In genomic region chr20:25859649-25860530, GRCh38 we compare ENCODE assay signal across 8 cellular contexts.
DNase-seq lines count a peak whose midpoint lies in the region; ATAC-seq, FAIRE-seq and TF ChIP-seq lines count a peak whose summit lies in the region.

No MANE protein-coding gene starts in this region.

- peak; percentile 70 for DNase-seq in NCI-H1092 treated with DMSO at 0.1 percent for 48 hours (lab: John Stamatoyannopoulos, UW)
- DNase-seq in WTC11 (ENCODE audit: low spot score): peak; percentile 72
- DNase-seq in mammary epithelial cell: peak; percentile 35
- peak; percentile 26 for DNase-seq in kidney glomerular epithelial cell (lab: John Stamatoyannopoulos, UW)
- peak; percentile 84 for DNase-seq in stimulated activated CD4-positive, alpha-beta T cell treated with anti-CD3 and anti-CD28 coated beads, Interleukin-1b, Interleukin-23, amount 100 ng/mL, for 48 hours
- no peak for DNase-seq in HTR-8/SVneo (ENCODE audit: insufficient read length, low spot score)

- POLR2A ChIA-PET in WTC11 (lab: Charles Lee): no interaction called here

- H3K27me3 ChIP-seq in mammary epithelial cell (ENCODE audit: insufficient read depth, low read length): peaks cover 4% of the 10 kb centered on the region

- peaks cover 8% of the 10 kb centered on the region for H3K9me3 ChIP-seq in mammary epithelial cell (replicated peaks; ENCODE audit: insufficient read depth, low read length)

- 38% methylated on average over 38 of the region's 51 CpGs for WGBS in mammary epithelial cell (ENCODE audit: low coverage, missing lambda C conversion rate)

- CTCF ChIA-PET in WTC11 (lab: Charles Lee): no interaction called here
- CTCF ChIA-PET in mammary epithelial cell (lab: Charles Lee; ENCODE audit: low non-redundant PET): no interaction called here

- H3K4me3 ChIP-seq in mammary epithelial cell (replicated peaks in 1 of 3; ENCODE audit: insufficient read depth in 1 of 3, low read depth in 2 of 3, low read length in 3 of 3): no peak overlapping the region

- H2AFZ ChIP-seq in mammary epithelial cell (ENCODE audit: low read depth, low read length): no peak overlapping the region

- no peaks in the 10 kb centered on the region for H3K9me3 Mint-ChIP-seq in WTC11

- no peaks in the 10 kb centered on the region for H3K79me2 ChIP-seq in mammary epithelial cell (ENCODE audit: insufficient read depth, low read length)

- no peaks in the 10 kb centered on the region for H3K36me3 Mint-ChIP-seq in WTC11

- H3K27ac Mint-ChIP-seq in WTC11: no peak overlapping the region

- ATAC-seq in GM18502 (IDR thresholded peaks at IDR 0.05; ENCODE audit: poor library complexity, unreplicated experiment) (peak; percentile 62), WTC11 (no peak), GM21529 (IDR thresholded peaks at IDR 0.05; ENCODE audit: unreplicated experiment) (no peak)

- H3K4me3 Mint-ChIP-seq in WTC11: peak overlapping the region; percentile 77

- H4K20me1 ChIP-seq in mammary epithelial cell (ENCODE audit: insufficient read depth, low read length): no peaks in the 10 kb centered on the region

- FAIRE-seq in HTR-8/SVneo (lab: Jason Lieb, UNC): no peak

- no peaks in the 10 kb centered on the region for H3K36me3 ChIP-seq in mammary epithelial cell (ENCODE audit: insufficient read depth, low read length)

- H3K4me1 ChIP-seq in mammary epithelial cell (ENCODE audit: insufficient read depth, low read length): peaks cover 18% of the 10 kb centered on the region

- intact Hi-C loops in mammary epithelial cell (cut with micrococcal nuclease): no loop called here

- H3K4me2 ChIP-seq in mammary epithelial cell (ENCODE audit: insufficient read depth, low read depth, low read length): peak overlapping the region; percentile 15

- no peak overlapping the region for H3K27ac ChIP-seq in mammary epithelial cell (ENCODE audit: insufficient read depth, low read depth, low read length)

- peaks cover 26% of the 10 kb centered on the region for H3K4me1 Mint-ChIP-seq in WTC11

- in situ Hi-C loops in mammary epithelial cell (cut with MboI; ENCODE audit: low sequenced_read_pairs in 2 of 2): loop anchor here (25.0 kb wide), 5 partner anchors 173 to 873 kb away; partner anchors contain the start of genes APMAP (in 1 of the 2), GINS1 (in 1 of the 2) and ZNF337 (in 1 of the 2)

- no peak for TF ChIP-seq CTCF in WTC11 (IDR thresholded peaks at IDR 0.05)
- no peak for TF ChIP-seq CTCF in mammary epithelial cell (conservative IDR thresholded peaks at IDR 0.05 in 1 of 2, IDR thresholded peaks at IDR 0.05 in 1 of 2; ENCODE audit: extremely low read depth in 1 of 2, insufficient read depth in 1 of 2, low read depth in 1 of 2, low read length in 2 of 2)

- H3K27me3 Mint-ChIP-seq in WTC11 (ENCODE audit: low read depth): peaks cover 79% of the 10 kb centered on the region

- dilution Hi-C loops in mammary epithelial cell (cut with HindIII; ENCODE audit: low sequenced_read_pairs): no loop called here

- BruUV-seq in mammary epithelial cell (replicated peaks; lab: Mats Ljungman, UMichigan): no TSS peak

- no peak overlapping the region for H3K9ac ChIP-seq in mammary epithelial cell (ENCODE audit: insufficient read depth, low read length)

TF ChIP-seq in WTC11, 78 proteins besides CTCF, POLR2A, EP300 and RAD21:
- TF ChIP-seq ZBTB21 (CRISPR knock-in tag; IDR thresholded peaks at IDR 0.05; ENCODE audit: borderline replicate concordance): no peak
- no peak for TF ChIP-seq TP53 (CRISPR knock-in tag; IDR thresholded peaks at IDR 0.05)
- TF ChIP-seq, protein P1, sequence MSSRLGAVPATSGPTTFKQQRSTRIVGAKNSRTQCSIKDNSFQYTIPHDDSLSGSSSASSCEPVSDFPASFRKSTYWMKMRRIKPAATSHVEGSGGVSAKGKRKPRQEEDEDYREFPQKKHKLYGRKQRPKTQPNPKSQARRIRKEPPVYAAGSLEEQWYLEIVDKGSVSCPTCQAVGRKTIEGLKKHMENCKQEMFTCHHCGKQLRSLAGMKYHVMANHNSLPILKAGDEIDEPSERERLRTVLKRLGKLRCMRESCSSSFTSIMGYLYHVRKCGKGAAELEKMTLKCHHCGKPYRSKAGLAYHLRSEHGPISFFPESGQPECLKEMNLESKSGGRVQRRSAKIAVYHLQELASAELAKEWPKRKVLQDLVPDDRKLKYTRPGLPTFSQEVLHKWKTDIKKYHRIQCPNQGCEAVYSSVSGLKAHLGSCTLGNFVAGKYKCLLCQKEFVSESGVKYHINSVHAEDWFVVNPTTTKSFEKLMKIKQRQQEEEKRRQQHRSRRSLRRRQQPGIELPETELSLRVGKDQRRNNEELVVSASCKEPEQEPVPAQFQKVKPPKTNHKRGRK (CRISPR knock-in tag; IDR thresholded peaks at IDR 0.05; ENCODE audit: borderline replicate concordance): no peak
- no peak for TF ChIP-seq CREB1 (CRISPR knock-in tag; IDR thresholded peaks at IDR 0.05)
- TF ChIP-seq GABPB1 (CRISPR knock-in tag; IDR thresholded peaks at IDR 0.05): no peak
- TF ChIP-seq KAT7 (CRISPR knock-in tag; IDR thresholded peaks at IDR 0.05; ENCODE audit: borderline replicate concordance): no peak
- TF ChIP-seq MAX (CRISPR knock-in tag; IDR thresholded peaks at IDR 0.05): no peak
- TF ChIP-seq NR2C2 (CRISPR knock-in tag; IDR thresholded peaks at IDR 0.05): no peak
- no peak for TF ChIP-seq CBFB (CRISPR knock-in tag; IDR thresholded peaks at IDR 0.05; ENCODE audit: low read depth)
- no peak for TF ChIP-seq IRF2 (CRISPR knock-in tag; IDR thresholded peaks at IDR 0.05; ENCODE audit: borderline replicate concordance, low read depth)
- TF ChIP-seq, protein P2, sequence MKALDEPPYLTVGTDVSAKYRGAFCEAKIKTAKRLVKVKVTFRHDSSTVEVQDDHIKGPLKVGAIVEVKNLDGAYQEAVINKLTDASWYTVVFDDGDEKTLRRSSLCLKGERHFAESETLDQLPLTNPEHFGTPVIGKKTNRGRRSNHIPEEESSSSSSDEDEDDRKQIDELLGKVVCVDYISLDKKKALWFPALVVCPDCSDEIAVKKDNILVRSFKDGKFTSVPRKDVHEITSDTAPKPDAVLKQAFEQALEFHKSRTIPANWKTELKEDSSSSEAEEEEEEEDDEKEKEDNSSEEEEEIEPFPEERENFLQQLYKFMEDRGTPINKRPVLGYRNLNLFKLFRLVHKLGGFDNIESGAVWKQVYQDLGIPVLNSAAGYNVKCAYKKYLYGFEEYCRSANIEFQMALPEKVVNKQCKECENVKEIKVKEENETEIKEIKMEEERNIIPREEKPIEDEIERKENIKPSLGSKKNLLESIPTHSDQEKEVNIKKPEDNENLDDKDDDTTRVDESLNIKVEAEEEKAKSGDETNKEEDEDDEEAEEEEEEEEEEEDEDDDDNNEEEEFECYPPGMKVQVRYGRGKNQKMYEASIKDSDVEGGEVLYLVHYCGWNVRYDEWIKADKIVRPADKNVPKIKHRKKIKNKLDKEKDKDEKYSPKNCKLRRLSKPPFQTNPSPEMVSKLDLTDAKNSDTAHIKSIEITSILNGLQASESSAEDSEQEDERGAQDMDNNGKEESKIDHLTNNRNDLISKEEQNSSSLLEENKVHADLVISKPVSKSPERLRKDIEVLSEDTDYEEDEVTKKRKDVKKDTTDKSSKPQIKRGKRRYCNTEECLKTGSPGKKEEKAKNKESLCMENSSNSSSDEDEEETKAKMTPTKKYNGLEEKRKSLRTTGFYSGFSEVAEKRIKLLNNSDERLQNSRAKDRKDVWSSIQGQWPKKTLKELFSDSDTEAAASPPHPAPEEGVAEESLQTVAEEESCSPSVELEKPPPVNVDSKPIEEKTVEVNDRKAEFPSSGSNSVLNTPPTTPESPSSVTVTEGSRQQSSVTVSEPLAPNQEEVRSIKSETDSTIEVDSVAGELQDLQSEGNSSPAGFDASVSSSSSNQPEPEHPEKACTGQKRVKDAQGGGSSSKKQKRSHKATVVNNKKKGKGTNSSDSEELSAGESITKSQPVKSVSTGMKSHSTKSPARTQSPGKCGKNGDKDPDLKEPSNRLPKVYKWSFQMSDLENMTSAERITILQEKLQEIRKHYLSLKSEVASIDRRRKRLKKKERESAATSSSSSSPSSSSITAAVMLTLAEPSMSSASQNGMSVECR (CRISPR knock-in tag; IDR thresholded peaks at IDR 0.05; ENCODE audit: borderline replicate concordance): no peak
- TF ChIP-seq, protein P3, sequence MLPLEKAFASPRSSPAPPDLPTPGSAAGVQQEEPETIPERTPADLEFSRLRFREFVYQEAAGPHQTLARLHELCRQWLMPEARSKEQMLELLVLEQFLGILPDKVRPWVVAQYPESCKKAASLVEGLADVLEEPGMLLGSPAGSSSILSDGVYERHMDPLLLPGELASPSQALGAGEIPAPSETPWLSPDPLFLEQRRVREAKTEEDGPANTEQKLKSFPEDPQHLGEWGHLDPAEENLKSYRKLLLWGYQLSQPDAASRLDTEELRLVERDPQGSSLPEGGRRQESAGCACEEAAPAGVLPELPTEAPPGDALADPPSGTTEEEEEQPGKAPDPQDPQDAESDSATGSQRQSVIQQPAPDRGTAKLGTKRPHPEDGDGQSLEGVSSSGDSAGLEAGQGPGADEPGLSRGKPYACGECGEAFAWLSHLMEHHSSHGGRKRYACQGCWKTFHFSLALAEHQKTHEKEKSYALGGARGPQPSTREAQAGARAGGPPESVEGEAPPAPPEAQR (CRISPR knock-in tag; IDR thresholded peaks at IDR 0.05): no peak
- TF ChIP-seq ATF1 (CRISPR knock-in tag; IDR thresholded peaks at IDR 0.05): no peak
- no peak for TF ChIP-seq HMGA2 (CRISPR knock-in tag; IDR thresholded peaks at IDR 0.05)
